In genomic region chr3:24375947-24376384, GRCh38 we compare ENCODE assay signal across 26 cellular contexts.
DNase-seq lines count a peak whose midpoint lies in the region; ATAC-seq and TF ChIP-seq lines count a peak whose summit lies in the region.
"Had no signal": no experiment of that assay in that cellular context is flagged by ENCODE, and none has a peak within 500 bp of the region (broad histone marks: within the 10 kb centered on the region; RNA-seq: fewer than 3 reads in every experiment).

No MANE protein-coding gene starts in this region.

- ATAC-seq in foreskin keratinocyte = no peak
- ATAC-seq: activated CD4-positive, alpha-beta T cell treated with anti-CD3 and anti-CD28 coated beads for 36 hours had no signal

- H3K4me3 ChIP-seq in esophagus muscularis mucosa = no peak overlapping the region
- no peak overlapping the region for H3K4me3 ChIP-seq in uterus
- H3K4me3 ChIP-seq: right atrium auricular region, thyroid gland had no signal

- H3K4me1 ChIP-seq in esophagus muscularis mucosa (peaks cover 20 to 60% (median 60%) of the 10 kb centered on the region in 4 donors), uterus (no peaks in the 10 kb centered on the region), foreskin keratinocyte (no peaks in the 10 kb centered on the region)

- H3K27me3 ChIP-seq in esophagus muscularis mucosa (no peaks in the 10 kb centered on the region), uterus (no peaks in the 10 kb centered on the region), foreskin keratinocyte (no peaks in the 10 kb centered on the region)
- H3K27me3 ChIP-seq: right atrium auricular region, thyroid gland had no signal

- 48% methylated on average over 3 of the region's 3 CpGs for WGBS in esophagus muscularis mucosa

- no peaks in the 10 kb centered on the region for H3K9me3 ChIP-seq in esophagus muscularis mucosa
- H3K9me3 ChIP-seq in uterus = no peaks in the 10 kb centered on the region
- H3K9me3 ChIP-seq: right atrium auricular region, thyroid gland had no signal

- no peak overlapping the region for H3K4me3 Mint-ChIP-seq in nephron progenitor cell
- no peak overlapping the region for H3K4me3 Mint-ChIP-seq in activated naive CD4-positive, alpha-beta T cell treated with anti-CD3 and anti-CD28 coated beads for 36 hours
- H3K4me3 Mint-ChIP-seq: activated CD4-positive, alpha-beta T cell treated with anti-CD3 and anti-CD28 coated beads for 36 hours; activated T-cell treated with anti-CD3 and anti-CD28 coated beads, Interleukin-2, amount 50 U/mL, for 24 hours; naive B cell had no signal

- no peak for TF ChIP-seq EP300 in esophagus muscularis mucosa (IDR thresholded peaks at IDR 0.05)

- TF ChIP-seq POLR2A in esophagus muscularis mucosa (IDR thresholded peaks at IDR 0.05; ENCODE audit: low read depth) (no peak), uterus (IDR thresholded peaks at IDR 0.05) (no peak)

- DNase-seq in DMS53 (lab: John Stamatoyannopoulos, UW) = peak; percentile 1
- DNase-seq in DMS53 treated with DMSO at 0.1 percent for 48 hours (lab: John Stamatoyannopoulos, UW; ENCODE audit: unreplicated experiment) = no peak
- DNase-seq in esophagus muscularis mucosa (ENCODE audit: extremely low spot score) = no peak
- DNase-seq in nephron progenitor cell = no peak
- no peak for DNase-seq in uterus
- no peak for DNase-seq in cortex of kidney (lab: John Stamatoyannopoulos, UW)
- no peak for DNase-seq in activated naive CD4-positive, alpha-beta T cell treated with anti-CD3 and anti-CD28 coated beads for 36 hours
- no peak for DNase-seq in foreskin keratinocyte
- DNase-seq: activated CD4-positive, alpha-beta T cell treated with anti-CD3 and anti-CD28 coated beads for 36 hours; activated CD8-positive, alpha-beta memory T cell treated with anti-CD3 and anti-CD28 coated beads for 24 hours; activated T-cell treated with anti-CD3 and anti-CD28 coated beads, Interleukin-2, amount 50 U/mL, for 24 hours; central memory CD4-positive, alpha-beta T cell; COR-L47; DMS79 treated with DMSO at 0.1 percent for 48 hours; head of caudate nucleus; naive B cell; NCI-H1694 treated with DMSO at 0.1 percent for 48 hours; NCI-H2171 treated with DMSO at 0.1 percent for 48 hours; NCI-H524; stimulated activated CD4-positive, alpha-beta T cell treated with anti-CD3 and anti-CD28 coated beads, Interleukin-12 subunit alpha, Interleukin-12 subunit beta, amount 100 ng/mL, for 4 hours; stimulated activated CD4-positive, alpha-beta T cell treated with anti-CD3 and anti-CD28 coated beads, Interleukin-4, amount 100 ng/mL, for 24 hours; stimulated activated naive CD4-positive, alpha-beta T cell; thyroid gland had no signal

- intact Hi-C loops in esophagus muscularis mucosa (cut with DNase I) (no loop called here), uterus (cut with DNase I; ENCODE audit: low total_unique reads) (no loop called here)
- intact Hi-C loops in activated naive CD4-positive, alpha-beta T cell treated with anti-CD3 and anti-CD28 coated beads for 36 hours (cut with micrococcal nuclease) = no loop called here

- peak overlapping the region; percentile 8 for H3K27ac Mint-ChIP-seq in nephron progenitor cell
- no peak overlapping the region for H3K27ac Mint-ChIP-seq in activated naive CD4-positive, alpha-beta T cell treated with anti-CD3 and anti-CD28 coated beads for 36 hours
- H3K27ac Mint-ChIP-seq: activated CD4-positive, alpha-beta T cell treated with anti-CD3 and anti-CD28 coated beads for 36 hours; activated T-cell treated with anti-CD3 and anti-CD28 coated beads, Interleukin-2, amount 50 U/mL, for 24 hours had no signal

- no peaks in the 10 kb centered on the region for H3K4me1 Mint-ChIP-seq in nephron progenitor cell
- H3K4me1 Mint-ChIP-seq in activated naive CD4-positive, alpha-beta T cell treated with anti-CD3 and anti-CD28 coated beads for 36 hours (ENCODE audit: low read depth) = no peaks in the 10 kb centered on the region
- H3K4me1 Mint-ChIP-seq: activated CD4-positive, alpha-beta T cell treated with anti-CD3 and anti-CD28 coated beads for 36 hours; naive B cell had no signal

- CTCF ChIA-PET in activated naive CD4-positive, alpha-beta T cell treated with anti-CD3 and anti-CD28 coated beads for 36 hours (lab: Charles Lee) = interaction anchor here (0.6 kb wide), 1 partner anchor 398 kb away, joined by 3 read pairs; no protein-coding TSS in a partner anchor

- H3K27me3 Mint-ChIP-seq in nephron progenitor cell (ENCODE audit: low read depth, poor library complexity) = no peaks in the 10 kb centered on the region
- H3K27me3 Mint-ChIP-seq in activated naive CD4-positive, alpha-beta T cell treated with anti-CD3 and anti-CD28 coated beads for 36 hours (ENCODE audit: low read depth) = peaks cover 2% of the 10 kb centered on the region
- H3K27me3 Mint-ChIP-seq: activated CD4-positive, alpha-beta T cell treated with anti-CD3 and anti-CD28 coated beads for 36 hours; activated T-cell treated with anti-CD3 and anti-CD28 coated beads, Interleukin-2, amount 50 U/mL, for 24 hours; naive B cell had no signal

- H3K9me3 Mint-ChIP-seq in nephron progenitor cell = no peaks in the 10 kb centered on the region
- H3K9me3 Mint-ChIP-seq in activated naive CD4-positive, alpha-beta T cell treated with anti-CD3 and anti-CD28 coated beads for 36 hours = no peaks in the 10 kb centered on the region
- H3K9me3 Mint-ChIP-seq: activated T-cell treated with anti-CD3 and anti-CD28 coated beads, Interleukin-2, amount 50 U/mL, for 24 hours had no signal

- H3K27ac ChIP-seq in esophagus muscularis mucosa (replicated peaks in 1 of 4) = peak overlapping the region; percentile 16 to 40 (median 24)
- peak overlapping the region; percentile 14 to 23 for H3K27ac ChIP-seq in uterus
- H3K27ac ChIP-seq in foreskin keratinocyte = no peak overlapping the region
- H3K27ac ChIP-seq: 22Rv1, KMS-11, thyroid gland had no signal

- TF ChIP-seq CTCF in esophagus muscularis mucosa (IDR thresholded peaks at IDR 0.05) (no peak), nephron progenitor cell (IDR thresholded peaks at IDR 0.05) (no peak), uterus (IDR thresholded peaks at IDR 0.05) (no peak), foreskin keratinocyte (conservative IDR thresholded peaks at IDR 0.05) (no peak)

- H3K36me3 ChIP-seq in esophagus muscularis mucosa (no peaks in the 10 kb centered on the region), uterus (no peaks in the 10 kb centered on the region)
- H3K36me3 ChIP-seq: right atrium auricular region, thyroid gland had no signal

- H3K36me3 Mint-ChIP-seq in nephron progenitor cell (ENCODE audit: low read depth) = no peaks in the 10 kb centered on the region
- H3K36me3 Mint-ChIP-seq in activated naive CD4-positive, alpha-beta T cell treated with anti-CD3 and anti-CD28 coated beads for 36 hours (ENCODE audit: low read depth) = no peaks in the 10 kb centered on the region
- H3K36me3 Mint-ChIP-seq: naive B cell had no signal
